1 cellular context compared by ENCODE assay signal in genomic region chr5:103472820-103473219, GRCh38.
TF ChIP-seq lines count a peak whose summit lies in the region.

No MANE protein-coding gene starts in this region.

TF ChIP-seq in K562, 482 proteins besides CTCF, POLR2A, EP300 and RAD21 (continued from another document):
- no peak for TF ChIP-seq ARID3A (IDR thresholded peaks at IDR 0.05; ENCODE audit: borderline replicate concordance, low read depth, low read length)
- TF ChIP-seq NFE2L1 (tag; IDR thresholded peaks at IDR 0.05; ENCODE audit: borderline replicate concordance, low read depth), result 0 out of 2 replicates have a peak, but pooled peaks have one; percentile 6
- no peak; the same call in 1 of the 2 replicates for TF ChIP-seq HDAC2 (IDR thresholded peaks at IDR 0.05)
- TF ChIP-seq THRA (IDR thresholded peaks at IDR 0.05), result no peak
- 0 out of 2 replicates have a peak, but pooled peaks have one; percentile 38 for TF ChIP-seq CEBPG (CRISPR knock-in tag; IDR thresholded peaks at IDR 0.05)
- peak; percentile 96 to 98 for TF ChIP-seq CEBPG (tag; conservative IDR thresholded peaks at IDR 0.05 in 1 of 2, IDR thresholded peaks at IDR 0.05 in 1 of 2)
- TF ChIP-seq ZBTB2 (IDR thresholded peaks at IDR 0.05), result no peak
- TF ChIP-seq ZNF699 (CRISPR knock-in tag; IDR thresholded peaks at IDR 0.05; ENCODE audit: insufficient replicate concordance), result no peak
- no peak for TF ChIP-seq ZFP30 (CRISPR knock-in tag; IDR thresholded peaks at IDR 0.05; ENCODE audit: borderline replicate concordance)
- TF ChIP-seq ATF4 (CRISPR knock-in tag; IDR thresholded peaks at IDR 0.05), result no peak
- TF ChIP-seq CUX1 (CRISPR knock-in tag; IDR thresholded peaks at IDR 0.05), result no peak
- TF ChIP-seq EGR1 (conservative IDR thresholded peaks at IDR 0.05), result no peak
- no peak for TF ChIP-seq ERF (CRISPR knock-in tag; IDR thresholded peaks at IDR 0.05)
- no peak for TF ChIP-seq XRCC4 (IDR thresholded peaks at IDR 0.05; ENCODE audit: extremely low read depth, insufficient read depth, insufficient read length)
- TF ChIP-seq BCL6 (CRISPR knock-in tag; IDR thresholded peaks at IDR 0.05), result no peak
- TF ChIP-seq MTA1 (IDR thresholded peaks at IDR 0.05; ENCODE audit: borderline replicate concordance), result no peak
- TF ChIP-seq E2F1 (CRISPR knock-in tag; IDR thresholded peaks at IDR 0.05), result no peak
- TF ChIP-seq ZFP36 (IDR thresholded peaks at IDR 0.05; ENCODE audit: low read depth, low read length, partially characterized antibody), result no peak
- no peak for TF ChIP-seq MAX (CRISPR knock-in tag; IDR thresholded peaks at IDR 0.05)
- no peak for TF ChIP-seq SNRNP70 (optimal IDR thresholded peaks at IDR 0.05; ENCODE audit: low read depth, low read length)
- peak; percentile 93 for TF ChIP-seq ATF3 (IDR thresholded peaks at IDR 0.05)
- TF ChIP-seq ATF3 (CRISPR knock-in tag; conservative IDR thresholded peaks at IDR 0.05), result 0 out of 2 replicates have a peak, but pooled peaks have one; percentile 41
- TF ChIP-seq PREB (CRISPR knock-in tag; IDR thresholded peaks at IDR 0.05), result no peak
- no peak for TF ChIP-seq HMGXB4 (CRISPR knock-in tag; IDR thresholded peaks at IDR 0.05)
- TF ChIP-seq ZNF280B (CRISPR knock-in tag; IDR thresholded peaks at IDR 0.05), result no peak
TF ChIP-seq in K562: peak in this region for 48.
